In genomic region chr19:11420429-11420893, GRCh38 we compare ENCODE assay signal across 6 cellular contexts. TPM values are rescaled to one million over a fixed set of nuclear protein-coding genes. Genes with fewer than 3 reads are reported as not detected.
DNase-seq lines count a peak whose midpoint lies in the region; ATAC-seq and TF ChIP-seq lines count a peak whose summit lies in the region.

No MANE protein-coding gene starts in this region.

- H2AK5ac ChIP-seq in neuronal stem cell (ENCODE audit: low read depth, low read length) = no peak overlapping the region

- H2BK12ac ChIP-seq in neuronal stem cell (ENCODE audit: low read length) = no peak overlapping the region

- H3K4me1 ChIP-seq in HEK293 (ENCODE audit: control insufficient read depth, insufficient read depth, low read length) (no peaks in the 10 kb centered on the region), neuronal stem cell (ENCODE audit: control insufficient read depth in 2 of 2, insufficient read depth in 1 of 2, low read depth in 1 of 2, low read length in 2 of 2) (peaks cover 13 to 16% of the 10 kb centered on the region in 2 donors)

- H3K9me3 ChIP-seq in HEK293 (ENCODE audit: control insufficient read depth, insufficient read depth, low read depth, low read length) (no peaks in the 10 kb centered on the region), neuronal stem cell (replicated peaks in 1 of 2; ENCODE audit: control insufficient read depth in 2 of 2, insufficient read depth in 1 of 2, low read depth in 1 of 2, low read length in 2 of 2) (peaks cover 13 to 14% of the 10 kb centered on the region in 2 donors)

- ATAC-seq in HG02678 (IDR thresholded peaks at IDR 0.05; ENCODE audit: unreplicated experiment) = no peak

- no peak overlapping the region for H3K4ac ChIP-seq in neuronal stem cell (ENCODE audit: low read length)

- H3K4me3 ChIP-seq in HEK293 (ENCODE audit: low read depth, low read length) = no peak overlapping the region
- peak overlapping the region in 1 of 2 donors; percentile 26 for H3K4me3 ChIP-seq in neuronal stem cell (ENCODE audit: low read length in 2 of 2)

- H3K27ac ChIP-seq in HEK293 (ENCODE audit: extremely low read depth, low read depth, low read length) (no peak overlapping the region), neuronal stem cell (replicated peaks; ENCODE audit: low read length) (no peak overlapping the region)

- DNase-seq in chondrocyte (ENCODE audit: low spot score) = no peak
- DNase-seq in neuronal stem cell (ENCODE audit: low spot score) = no peak
- DNase-seq in activated CD4-positive, CD25-positive, alpha-beta regulatory T cell treated with anti-CD3 and anti-CD28 coated beads, Interleukin-2, amount 50 U/mL, for 72 hours = no peak
- no peak for DNase-seq in GF-D8 (lab: John Stamatoyannopoulos, UW)

- H3K27me3 ChIP-seq in neuronal stem cell (ENCODE audit: control insufficient read depth in 3 of 3, insufficient read depth in 3 of 3, low read depth in 1 of 3, low read length in 3 of 3) = peaks cover 44 to 75% (median 73%) of the 10 kb centered on the region in 3 experiments

- no peak overlapping the region for H2BK120ac ChIP-seq in neuronal stem cell (ENCODE audit: low read depth, low read length)

- WGBS in neuronal stem cell (ENCODE audit: extremely low coverage in 2 of 2, insufficient read length in 2 of 2, insufficient replicate concordance in 1 of 2), 2 donors = no CpG with 5 or more reads among the region's 30 CpGs

- peak overlapping the region; percentile 53 for H3K4me3 Mint-ChIP-seq in chondrocyte (ENCODE audit: unreplicated experiment)

- CTCF ChIA-PET in HEK293 (lab: Yijun Ruan, JAX) = interaction anchor here (0.6 to 8.3 kb wide), 6 partner anchors 9 to 267 kb away, joined by 3 to 66 read pairs (median 3); partner anchors contain the start of genes EPOR and SWSAP1

- H3K23ac ChIP-seq in neuronal stem cell (ENCODE audit: low read depth, low read length, poor library complexity) = peak overlapping the region; percentile 86

- H2AFZ ChIP-seq in neuronal stem cell (ENCODE audit: low read length) = peak overlapping the region; percentile 88

- H2BK15ac ChIP-seq in neuronal stem cell (ENCODE audit: low read length) = peak overlapping the region; percentile 81

- H3K79me1 ChIP-seq in neuronal stem cell (ENCODE audit: low read depth, low read length) = no peaks in the 10 kb centered on the region

- TF ChIP-seq CTCF in HEK293 (tag by site-specific recombination; IDR thresholded peaks at IDR 0.05) (no peak), chondrocyte (IDR thresholded peaks at IDR 0.05) (no peak)

- H3K27ac Mint-ChIP-seq in chondrocyte (ENCODE audit: unreplicated experiment) = no peak overlapping the region

- POLR2A ChIA-PET in HEK293 (lab: Yijun Ruan, JAX) = interaction anchor here (1.0 kb wide), 1 partner anchor 39 kb away, joined by 5 read pairs; no protein-coding TSS in a partner anchor

- no peaks in the 10 kb centered on the region for H3K36me3 Mint-ChIP-seq in chondrocyte (ENCODE audit: low read depth)

- H3K18ac ChIP-seq in neuronal stem cell (ENCODE audit: low read length) = peak overlapping the region; percentile 38

- H3K9ac ChIP-seq in neuronal stem cell (ENCODE audit: low read depth, low read length, poor library complexity) = no peak overlapping the region

- H4K91ac ChIP-seq in neuronal stem cell (ENCODE audit: low read depth, low read length, poor library complexity) = no peak overlapping the region

- H3K9me3 Mint-ChIP-seq in chondrocyte (ENCODE audit: low read depth) = no peaks in the 10 kb centered on the region

- H3K4me2 ChIP-seq in neuronal stem cell (ENCODE audit: insufficient read depth, low read length, poor library complexity, severe bottlenecking) = peak overlapping the region; percentile 45

- H4K8ac ChIP-seq in neuronal stem cell (ENCODE audit: low read depth, low read length) = no peak overlapping the region

- peaks cover 22% of the 10 kb centered on the region for H3K4me1 Mint-ChIP-seq in chondrocyte (ENCODE audit: low read depth)

- H3K27me3 Mint-ChIP-seq in chondrocyte (ENCODE audit: low read depth) = peaks cover 40% of the 10 kb centered on the region

- H3K36me3 ChIP-seq in HEK293 (ENCODE audit: control insufficient read depth in 2 of 2, insufficient read depth in 1 of 2, low read length in 2 of 2) = no peaks in the 10 kb centered on the region
- H3K36me3 ChIP-seq in neuronal stem cell (replicated peaks in 1 of 2; ENCODE audit: control insufficient read depth in 2 of 2, insufficient read depth in 2 of 2, low read length in 2 of 2) = no peaks in the 10 kb centered on the region

- peak overlapping the region; percentile 87 for H2BK5ac ChIP-seq in neuronal stem cell (ENCODE audit: low read length)

- H3K14ac ChIP-seq in neuronal stem cell (ENCODE audit: low read length) = peak overlapping the region; percentile 21

TF ChIP-seq in HEK293, 187 proteins besides CTCF, POLR2A, EP300 and RAD21 (continues in another document):
- TF ChIP-seq ZNF521 (tag by site-specific recombination; IDR thresholded peaks at IDR 0.05) = no peak
- TF ChIP-seq, protein P1, sequence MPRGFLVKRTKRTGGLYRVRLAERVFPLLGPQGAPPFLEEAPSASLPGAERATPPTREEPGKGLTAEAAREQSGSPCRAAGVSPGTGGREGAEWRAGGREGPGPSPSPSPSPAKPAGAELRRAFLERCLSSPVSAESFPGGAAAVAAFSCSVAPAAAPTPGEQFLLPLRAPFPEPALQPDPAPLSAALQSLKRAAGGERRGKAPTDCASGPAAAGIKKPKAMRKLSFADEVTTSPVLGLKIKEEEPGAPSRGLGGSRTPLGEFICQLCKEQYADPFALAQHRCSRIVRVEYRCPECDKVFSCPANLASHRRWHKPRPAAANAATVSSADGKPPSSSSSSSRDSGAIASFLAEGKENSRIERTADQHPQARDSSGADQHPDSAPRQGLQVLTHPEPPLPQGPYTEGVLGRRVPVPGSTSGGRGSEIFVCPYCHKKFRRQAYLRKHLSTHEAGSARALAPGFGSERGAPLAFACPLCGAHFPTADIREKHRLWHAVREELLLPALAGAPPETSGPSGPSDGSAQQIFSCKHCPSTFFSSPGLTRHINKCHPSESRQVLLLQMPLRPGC (tag by site-specific recombination; IDR thresholded peaks at IDR 0.05) = no peak
- TF ChIP-seq, protein P2, sequence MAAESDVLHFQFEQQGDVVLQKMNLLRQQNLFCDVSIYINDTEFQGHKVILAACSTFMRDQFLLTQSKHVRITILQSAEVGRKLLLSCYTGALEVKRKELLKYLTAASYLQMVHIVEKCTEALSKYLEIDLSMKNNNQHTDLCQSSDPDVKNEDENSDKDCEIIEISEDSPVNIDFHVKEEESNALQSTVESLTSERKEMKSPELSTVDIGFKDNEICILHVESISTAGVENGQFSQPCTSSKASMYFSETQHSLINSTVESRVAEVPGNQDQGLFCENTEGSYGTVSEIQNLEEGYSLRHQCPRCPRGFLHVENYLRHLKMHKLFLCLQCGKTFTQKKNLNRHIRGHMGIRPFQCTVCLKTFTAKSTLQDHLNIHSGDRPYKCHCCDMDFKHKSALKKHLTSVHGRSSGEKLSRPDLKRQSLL (tag by site-specific recombination; IDR thresholded peaks at IDR 0.05) = no peak; the same call in 1 of the 2 replicates
- TF ChIP-seq SP7 (tag by site-specific recombination; IDR thresholded peaks at IDR 0.05) = peak; percentile 22; the same call in 1 of the 2 replicates
- TF ChIP-seq ZNF549 (tag by site-specific recombination; IDR thresholded peaks at IDR 0.05) = no peak
- 0 out of 2 replicates have a peak, but pooled peaks have one; percentile 14 for TF ChIP-seq ZFHX2 (tag by site-specific recombination; conservative IDR thresholded peaks at IDR 0.05)
- TF ChIP-seq ZFP3 (tag by site-specific recombination; IDR thresholded peaks at IDR 0.05; ENCODE audit: low read depth) = no peak
- no peak for TF ChIP-seq ZSCAN16 (tag by site-specific recombination; IDR thresholded peaks at IDR 0.05)
- peak; percentile 65; the same call in 1 of the 2 replicates for TF ChIP-seq ZBTB48 (tag by site-specific recombination; IDR thresholded peaks at IDR 0.05)
- peak; percentile 28; the same call in 1 of the 2 replicates for TF ChIP-seq ZNF600 (tag by site-specific recombination; IDR thresholded peaks at IDR 0.05)
- TF ChIP-seq ZNF10 (tag by site-specific recombination; IDR thresholded peaks at IDR 0.05) = no peak
- peak; percentile 48; the same call in 1 of the 2 replicates for TF ChIP-seq ZNF629 (tag by site-specific recombination; IDR thresholded peaks at IDR 0.05)
- TF ChIP-seq ZXDB (tag by site-specific recombination; IDR thresholded peaks at IDR 0.05) = 0 out of 2 replicates have a peak, but pooled peaks have one; percentile 12
- TF ChIP-seq, protein P3, sequence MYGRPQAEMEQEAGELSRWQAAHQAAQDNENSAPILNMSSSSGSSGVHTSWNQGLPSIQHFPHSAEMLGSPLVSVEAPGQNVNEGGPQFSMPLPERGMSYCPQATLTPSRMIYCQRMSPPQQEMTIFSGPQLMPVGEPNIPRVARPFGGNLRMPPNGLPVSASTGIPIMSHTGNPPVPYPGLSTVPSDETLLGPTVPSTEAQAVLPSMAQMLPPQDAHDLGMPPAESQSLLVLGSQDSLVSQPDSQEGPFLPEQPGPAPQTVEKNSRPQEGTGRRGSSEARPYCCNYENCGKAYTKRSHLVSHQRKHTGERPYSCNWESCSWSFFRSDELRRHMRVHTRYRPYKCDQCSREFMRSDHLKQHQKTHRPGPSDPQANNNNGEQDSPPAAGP (tag by site-specific recombination; IDR thresholded peaks at IDR 0.05) = peak; percentile 50; the same call in 1 of the 2 replicates
- TF ChIP-seq ZNF37A (tag by site-specific recombination; IDR thresholded peaks at IDR 0.05) = no peak
- TF ChIP-seq GLIS2 (tag by site-specific recombination; IDR thresholded peaks at IDR 0.05) = peak; percentile 53; the same call in 1 of the 2 replicates

RNA-seq across cellular contexts. Expression of gene RGL3, which starts 1.3 kb away (rescaled TPM):
- 0.70 to 0.97 TPM in 2 of 3 replicates, not detected in the other for total RNA-seq in chondrocyte
- 0.66 TPM for polyA plus RNA-seq in neuronal stem cell (2013, experiment 1 of 2)
- 0.51 TPM for polyA plus RNA-seq in neuronal stem cell (2013, experiment 2 of 2)

RNA-seq across cellular contexts. Expression of gene ODAD3, which starts 14.5 kb away (rescaled TPM):
- 0.15 to 0.68 TPM (median 0.31 TPM) in 3 replicates for total RNA-seq in chondrocyte
- 0.91 TPM for polyA plus RNA-seq in neuronal stem cell (2013, experiment 1 of 2)
- polyA plus RNA-seq in neuronal stem cell (2013, experiment 2 of 2) = 1.2 TPM

RNA-seq across cellular contexts. Expression of gene PRKCSH, which starts 15.0 kb away (rescaled TPM):
- 309 to 330 TPM (median 318 TPM) in 3 replicates for total RNA-seq in chondrocyte
- polyA plus RNA-seq in neuronal stem cell (2013, experiment 1 of 2) = 199 TPM
- polyA plus RNA-seq in neuronal stem cell (2013, experiment 2 of 2) = 201 TPM

RNA-seq across cellular contexts. Expression of gene EPOR, which starts 36.3 kb away (rescaled TPM):
- 1.4 to 2.8 TPM (median 2.6 TPM) in 3 replicates for total RNA-seq in chondrocyte
- polyA plus RNA-seq in neuronal stem cell (2013, experiment 1 of 2) = 3.7 TPM
- polyA plus RNA-seq in neuronal stem cell (2013, experiment 2 of 2) = 3.4 TPM

RNA-seq across cellular contexts. Expression of gene SWSAP1, which starts 46.0 kb away (rescaled TPM):
- 1.1 to 1.5 TPM (median 1.4 TPM) in 3 replicates for total RNA-seq in chondrocyte
- polyA plus RNA-seq in neuronal stem cell (2013, experiment 1 of 2) = 3.0 TPM
- 2.9 TPM for polyA plus RNA-seq in neuronal stem cell (2013, experiment 2 of 2)
